In genomic region chr2:43399515-43400245, GRCh38 we compare ENCODE assay signal across 12 cellular contexts.
A peak's percentile ranks its signal among the peaks of the same experiment; 100 is the strongest.
DNase-seq lines count a peak whose midpoint lies in the region; FAIRE-seq and TF ChIP-seq lines count a peak whose summit lies in the region.
"Had no signal": no experiment of that assay in that cellular context is flagged by ENCODE, and none has a peak within 500 bp of the region (broad histone marks: within the 10 kb centered on the region; RNA-seq: fewer than 3 reads in every experiment).

No MANE protein-coding gene starts in this region.

- no peaks in the 10 kb centered on the region for H3K9me3 ChIP-seq in transverse colon

- TF ChIP-seq CTCF in astrocyte of the spinal cord (IDR thresholded peaks at IDR 0.05; ENCODE audit: low read depth, low read length) (no peak), transverse colon (IDR thresholded peaks at IDR 0.05) (no peak)

- H3K4me1 ChIP-seq in transverse colon = peaks cover 0 to 36% (median 0%) of the 10 kb centered on the region in 4 donors
- H3K4me1 ChIP-seq: neural progenitor cell had no signal

- H3K4me3 ChIP-seq in astrocyte of the spinal cord (ENCODE audit: low read depth, low read length) (no peak overlapping the region), transverse colon (no peak overlapping the region)
- H3K4me3 ChIP-seq: neural progenitor cell had no signal

- 53 to 66% methylated on average over 4 of the region's 4 CpGs for WGBS in transverse colon (ENCODE audit: low coverage in 1 of 2), 2 donors

- intact Hi-C loops in transverse colon (cut with DNase I; ENCODE audit: low total_unique reads) = loop anchor here (10.0 kb wide), 3 partner anchors 55 to 155 kb away; no protein-coding TSS in a partner anchor

- FAIRE-seq in islet of Langerhans (lab: Jason Lieb, UNC) = peak; percentile 47
- FAIRE-seq in GM12892 (lab: Jason Lieb, UNC) = no peak

- TF ChIP-seq POLR2A in transverse colon (IDR thresholded peaks at IDR 0.05) (no peak), GM12892 (IDR thresholded peaks at IDR 0.05; ENCODE audit: low read depth, low read length) (no peak)

- TF ChIP-seq EP300 in transverse colon (IDR thresholded peaks at IDR 0.05; ENCODE audit: low read depth) = peak; percentile 77

- H3K27ac ChIP-seq in transverse colon = peak overlapping the region; percentile 63 to 80 (median 72)
- H3K27ac ChIP-seq: HL-60, neural progenitor cell had no signal

- H3K36me3 ChIP-seq in transverse colon = no peaks in the 10 kb centered on the region
- H3K36me3 ChIP-seq: neural progenitor cell had no signal

- in situ Hi-C loops in astrocyte of the spinal cord (cut with HindIII; ENCODE audit: low sequenced_read_pairs) = no loop called here
- in situ Hi-C loops in transverse colon (cut with MboI; ENCODE audit: low pct_ligation_motif_present in 1 of 4, low pct_unique_long_range_greater_than_20kb in 1 of 4, low sequenced_read_pairs in 3 of 4) = loop anchor here in 1 of 4 donors (10.0 kb wide), 1 partner anchor 165 kb away; no protein-coding TSS in a partner anchor

- DNase-seq in LHCN-M2 (ENCODE audit: low read depth) (peak; percentile 44), astrocyte of the spinal cord (ENCODE audit: low read depth, low spot score) (peak; percentile 59), transverse colon (no peak), iPS-NIHi11 (ENCODE audit: low spot score) (no peak), KG1 (lab: John Stamatoyannopoulos, UW) (no peak), 8988T (no peak), GM12892 (ENCODE audit: insufficient read length) (no peak)
- DNase-seq: activated B cell treated with CpG ODN at 0.5 μM for 24 hours; activated naive CD4-positive, alpha-beta T cell treated with anti-CD3 and anti-CD28 coated beads, Interleukin-2, amount 10 ng/mL, durations not matched to agents 7 days and 5 days had no signal

- no peaks in the 10 kb centered on the region for H3K27me3 ChIP-seq in transverse colon
- H3K27me3 ChIP-seq: neural progenitor cell had no signal

Comparison
In these comparisons a context has a peak if more than half of its experiments do, and no peak if none do; other contexts are left out.
1. DNase-seq: peak in LHCN-M2 (single experiment) and astrocyte of the spinal cord (single experiment); none in transverse colon (single experiment), iPS-NIHi11 (single experiment), KG1 (single experiment), 8988T (single experiment) and GM12892 (single experiment).